Comparison of ENCODE assay signal across 8 cellular contexts in the genomic region with DNA sequence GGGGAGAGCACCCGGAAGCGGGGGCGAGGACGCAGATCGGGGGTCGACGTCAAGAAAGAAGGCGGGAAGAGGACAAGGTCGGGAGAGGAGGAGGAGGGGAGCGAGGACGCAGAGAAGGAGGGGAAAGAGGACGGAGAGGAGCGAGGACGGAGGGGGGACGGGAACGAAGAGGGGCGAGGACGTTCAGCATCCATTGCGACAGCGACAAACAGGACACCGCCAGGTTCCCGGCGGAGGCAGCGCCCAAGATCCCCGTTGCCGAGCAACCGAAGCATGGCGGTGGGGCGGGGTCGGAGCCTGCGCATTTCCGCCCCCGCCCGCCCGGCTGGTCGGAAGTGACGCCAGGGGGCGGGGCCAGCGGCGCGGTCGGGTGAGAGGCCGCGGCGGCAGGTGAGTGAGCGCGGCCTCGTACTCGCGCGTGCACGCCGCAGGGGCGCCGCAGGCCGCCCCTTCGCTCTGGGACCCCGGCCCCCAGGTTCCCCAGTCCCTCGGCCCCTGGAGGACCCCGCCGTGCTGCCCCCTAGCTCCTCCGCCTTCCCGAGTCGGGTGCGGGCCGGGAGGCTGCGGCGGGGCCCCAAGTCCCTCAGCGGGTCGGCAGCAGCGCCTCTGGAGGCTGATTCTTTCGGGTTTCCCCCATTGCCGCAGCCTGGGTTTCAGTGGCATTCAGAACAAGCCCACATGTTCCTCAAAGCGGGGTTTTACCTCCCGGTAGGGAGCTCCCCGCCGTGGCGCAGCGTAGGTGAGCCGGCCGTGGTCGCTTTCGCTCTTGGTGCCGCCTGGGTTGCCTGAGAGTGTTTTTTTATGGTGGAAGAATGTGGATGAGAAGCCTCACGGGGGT. TPM values are rescaled to one million over a fixed set of nuclear protein-coding genes. Genes with fewer than 3 reads are reported as not detected.
DNase-seq lines count a peak whose midpoint lies in the region; ATAC-seq, FAIRE-seq and TF ChIP-seq lines count a peak whose summit lies in the region.

A gene with protein sequence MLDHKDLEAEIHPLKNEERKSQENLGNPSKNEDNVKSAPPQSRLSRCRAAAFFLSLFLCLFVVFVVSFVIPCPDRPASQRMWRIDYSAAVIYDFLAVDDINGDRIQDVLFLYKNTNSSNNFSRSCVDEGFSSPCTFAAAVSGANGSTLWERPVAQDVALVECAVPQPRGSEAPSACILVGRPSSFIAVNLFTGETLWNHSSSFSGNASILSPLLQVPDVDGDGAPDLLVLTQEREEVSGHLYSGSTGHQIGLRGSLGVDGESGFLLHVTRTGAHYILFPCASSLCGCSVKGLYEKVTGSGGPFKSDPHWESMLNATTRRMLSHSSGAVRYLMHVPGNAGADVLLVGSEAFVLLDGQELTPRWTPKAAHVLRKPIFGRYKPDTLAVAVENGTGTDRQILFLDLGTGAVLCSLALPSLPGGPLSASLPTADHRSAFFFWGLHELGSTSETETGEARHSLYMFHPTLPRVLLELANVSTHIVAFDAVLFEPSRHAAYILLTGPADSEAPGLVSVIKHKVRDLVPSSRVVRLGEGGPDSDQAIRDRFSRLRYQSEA (plus strand): TSS at position 354 of the 838 bp plus-strand sequence. CDS start 19,593 bp downstream, outside the sequence.

- H3K27me3 ChIP-seq in astrocyte (ENCODE audit: insufficient read depth, low read length) (no peaks in the 10 kb centered on the region), hepatocyte (no peaks in the 10 kb centered on the region)

- DNase-seq in NCI-H2029 treated with DMSO at 0.1 percent for 48 hours (lab: John Stamatoyannopoulos, UW) (peak; percentile 71), T-helper 22 cell (ENCODE audit: low read depth) (peak; percentile 89), astrocyte (ENCODE audit: low read depth) (peak; percentile 87), hepatocyte (ENCODE audit: low spot score) (peak; percentile 98), retina (peak; percentile 97), cortex of kidney (lab: John Stamatoyannopoulos, UW) (no peak)

- H3K27ac ChIP-seq in astrocyte (ENCODE audit: low read depth, low read length), result peak within 1 kb of the TSS; percentile 97
- peak within 1 kb of the TSS; percentile 99 for H3K27ac ChIP-seq in hepatocyte

- no peaks in the 10 kb centered on the region for H3K9me2 ChIP-seq in hepatocyte (replicated peaks; ENCODE audit: insufficient read depth)

- H2AFZ ChIP-seq in astrocyte (ENCODE audit: low read depth, low read length) (peak within 1 kb of the TSS; percentile 100), hepatocyte (peak within 1 kb of the TSS; percentile 64)

- H3K36me3 Mint-ChIP-seq in astrocyte (ENCODE audit: low read depth, unreplicated experiment), result peaks cover 5% of the 10 kb centered on the region

- H4K20me1 ChIP-seq in astrocyte (ENCODE audit: insufficient read depth, low read length) (peaks cover 2% of the 10 kb centered on the region), hepatocyte (ENCODE audit: insufficient read depth, poor library complexity, severe bottlenecking) (no peaks in the 10 kb centered on the region)

- no peaks in the 10 kb centered on the region for H3K9me3 Mint-ChIP-seq in astrocyte (ENCODE audit: unreplicated experiment)

- H3K27ac Mint-ChIP-seq in astrocyte (ENCODE audit: unreplicated experiment), result peak within 1 kb of the TSS; percentile 97

- H3K4me1 ChIP-seq in astrocyte (ENCODE audit: insufficient read depth, low read length) (no peaks in the 10 kb centered on the region), hepatocyte (ENCODE audit: insufficient read depth) (peaks cover 6% of the 10 kb centered on the region)

- peak within 1 kb of the TSS; percentile 99 for H3K4me3 Mint-ChIP-seq in astrocyte (ENCODE audit: unreplicated experiment)

- H3K27me3 Mint-ChIP-seq in astrocyte (ENCODE audit: low read depth, unreplicated experiment), result no peaks in the 10 kb centered on the region

- H3K9me3 ChIP-seq in astrocyte (ENCODE audit: insufficient read depth, low read depth, low read length) (no peaks in the 10 kb centered on the region), hepatocyte (ENCODE audit: low read depth) (no peaks in the 10 kb centered on the region)

- FAIRE-seq in astrocyte (lab: Jason Lieb, UNC), result no peak

- peak; percentile 25 for TF ChIP-seq CTCF in astrocyte (IDR thresholded peaks at IDR 0.05; ENCODE audit: insufficient read depth, low read depth, low read length)
- peak; percentile 57 for TF ChIP-seq CTCF in hepatocyte (IDR thresholded peaks at IDR 0.05; ENCODE audit: poor library complexity)

- H3K36me3 ChIP-seq in astrocyte (ENCODE audit: insufficient read depth, low read length), result no peaks in the 10 kb centered on the region
- no peaks in the 10 kb centered on the region for H3K36me3 ChIP-seq in hepatocyte (replicated peaks; ENCODE audit: insufficient read depth, low read depth)

- H3K9ac ChIP-seq in astrocyte (ENCODE audit: low read length), result peak within 1 kb of the TSS; percentile 93

- peaks cover 2% of the 10 kb centered on the region for H3K79me2 ChIP-seq in astrocyte (ENCODE audit: insufficient read depth, low read length)
- peaks cover 36% of the 10 kb centered on the region for H3K79me2 ChIP-seq in hepatocyte

- peaks cover 1% of the 10 kb centered on the region for H3K4me1 Mint-ChIP-seq in astrocyte (ENCODE audit: low read depth, unreplicated experiment)

- H3K4me3 ChIP-seq in astrocyte (ENCODE audit: insufficient read depth, low read depth, low read length) (peak within 1 kb of the TSS; percentile 79), hepatocyte (peak within 1 kb of the TSS; percentile 59)

- H3K4me2 ChIP-seq in astrocyte (ENCODE audit: low read length) (peak within 1 kb of the TSS; percentile 89), hepatocyte (peak within 1 kb of the TSS; percentile 79)

- peak; percentile 87 for ATAC-seq in GM18511 (IDR thresholded peaks at IDR 0.05; ENCODE audit: unreplicated experiment)
- ATAC-seq in HG03025 (IDR thresholded peaks at IDR 0.05; ENCODE audit: low FRiP score, unreplicated experiment), result peak; percentile 75

- under 1% methylated on average over 36 of the region's 85 CpGs for WGBS in hepatocyte (ENCODE audit: low lambda C conversion rate, missing lambda C conversion rate)

RNA-seq across cellular contexts. Expression of the gene that starts here (rescaled TPM):
- 70.8 and 88.7 TPM in 2 replicates for total RNA-seq in astrocyte
- 37.6 and 84.1 TPM in 2 replicates for total RNA-seq in hepatocyte
- 96.5 and 106 TPM in 2 replicates for polyA plus RNA-seq in hepatocyte
